Comparison of ENCODE assay signal across 8 cellular contexts in the genomic region with DNA sequence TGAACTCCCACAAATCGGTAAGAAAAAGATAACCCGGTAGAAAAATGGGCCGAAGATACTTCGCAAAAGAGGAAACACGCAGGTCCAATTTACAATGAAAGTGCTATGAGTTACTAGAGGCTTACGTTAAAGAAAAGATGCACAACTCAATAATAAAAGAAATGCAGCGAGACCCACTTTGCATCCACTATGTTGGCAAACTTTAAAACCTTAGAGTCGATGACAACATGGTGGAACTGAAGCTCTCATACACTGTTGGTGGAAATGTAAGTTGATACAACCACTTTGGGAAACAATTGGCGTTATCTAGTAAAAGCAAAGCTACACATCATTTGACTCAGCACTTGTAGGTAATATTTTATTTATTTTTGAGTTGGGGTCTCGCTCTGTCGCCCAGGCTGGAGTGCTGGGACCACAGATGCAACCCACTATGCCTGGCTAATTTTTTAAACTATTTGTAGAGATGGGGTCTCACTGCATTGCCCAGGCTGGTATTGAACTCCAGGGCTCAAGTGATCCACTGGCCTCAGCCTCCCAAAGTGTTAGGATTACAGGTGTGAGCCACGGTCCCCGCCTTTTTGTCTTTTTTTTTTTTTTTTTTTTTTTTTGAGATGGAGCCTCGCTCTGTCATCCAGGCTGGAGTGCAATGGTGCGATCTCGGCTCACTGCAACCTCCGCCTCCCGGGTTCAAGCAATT. TPM values are rescaled to one million over a fixed set of nuclear protein-coding genes. Genes with fewer than 3 reads are reported as not detected.
DNase-seq lines count a peak whose midpoint lies in the region; ATAC-seq, FAIRE-seq and TF ChIP-seq lines count a peak whose summit lies in the region.

No MANE protein-coding gene starts in this region.

- no peaks in the 10 kb centered on the region for H3K9me1 ChIP-seq in endothelial cell of umbilical vein (replicated peaks; ENCODE audit: control insufficient read depth, extremely low read depth, insufficient read depth, low read length)

- no peak for DNase-seq in endothelial cell of umbilical vein (ENCODE audit: low read depth, low spot score)
- no peak for DNase-seq in pancreas
- no peak for DNase-seq in retina
- DNase-seq in NCI-H446 treated with DMSO at 0.1 percent for 48 hours (lab: John Stamatoyannopoulos, UW) = no peak
- no peak for DNase-seq in NCI-H187 (lab: John Stamatoyannopoulos, UW)
- DNase-seq in NCI-H2227 treated with DMSO at 0.1 percent for 48 hours (lab: John Stamatoyannopoulos, UW) = no peak

- H3K27ac ChIP-seq in DOHH2 (ENCODE audit: low read depth, low read length) = peak overlapping the region; percentile 35; the same call in 1 of the 2 replicates
- peak overlapping the region; percentile 44; the same call in 1 of the 2 replicates for H3K27ac ChIP-seq in OCI-LY3 (ENCODE audit: low read length)
- peak overlapping the region; percentile 60 for H3K27ac ChIP-seq in endothelial cell of umbilical vein (ENCODE audit: insufficient read depth, low read depth, low read length)
- peak overlapping the region; percentile 35 to 83 (median 64) for H3K27ac ChIP-seq in pancreas

- peaks cover 3% of the 10 kb centered on the region; the same call in 1 of the 2 replicates for H3K36me3 ChIP-seq in DOHH2 (ENCODE audit: control insufficient read depth, low read length)
- H3K36me3 ChIP-seq in OCI-LY3 (replicated peaks; ENCODE audit: low read depth, low read length) = no peaks in the 10 kb centered on the region
- H3K36me3 ChIP-seq in endothelial cell of umbilical vein (ENCODE audit: control insufficient read depth in 2 of 2, extremely low read depth in 1 of 2, insufficient read depth in 2 of 2, low read length in 2 of 2) = peaks cover 0 to 6% of the 10 kb centered on the region in 2 experiments
- H3K36me3 ChIP-seq in pancreas = peaks cover 0 to 15% (median under 1%) of the 10 kb centered on the region in 3 donors

- H3K9ac ChIP-seq in OCI-LY3 (ENCODE audit: low read length) (peak overlapping the region; percentile 82), endothelial cell of umbilical vein (replicated peaks; ENCODE audit: extremely low read depth, insufficient read depth, low read length) (peak overlapping the region; percentile 99)

- ATAC-seq in pancreas = peak in 2 of 4 donors; percentile 7 to 9

- dilution Hi-C loops in endothelial cell of umbilical vein (cut with MboI; ENCODE audit: extremely low pct_ligation_motif_present, low sequenced_read_pairs) = no loop called here

- H3K4me3 ChIP-seq in DOHH2 (ENCODE audit: low read length) = peak overlapping the region; percentile 85
- H3K4me3 ChIP-seq in OCI-LY3 (ENCODE audit: low read length) = peak overlapping the region; percentile 98
- H3K4me3 ChIP-seq in endothelial cell of umbilical vein (replicated peaks in 1 of 3; ENCODE audit: insufficient read depth in 1 of 3, low read depth in 1 of 3, low read length in 3 of 3) = peak overlapping the region; percentile 54 to 89 (median 71)
- H3K4me3 ChIP-seq in pancreas = peak overlapping the region; percentile 73 to 92 (median 84)

- H3K9me3 ChIP-seq in DOHH2 (ENCODE audit: control insufficient read depth, insufficient read depth, low read length) (no peaks in the 10 kb centered on the region), OCI-LY3 (ENCODE audit: insufficient read depth, low read length) (no peaks in the 10 kb centered on the region), endothelial cell of umbilical vein (replicated peaks; ENCODE audit: control insufficient read depth, insufficient read depth, low read length) (no peaks in the 10 kb centered on the region), pancreas (no peaks in the 10 kb centered on the region)

- no peak for TF ChIP-seq POLR2A in endothelial cell of umbilical vein (IDR thresholded peaks at IDR 0.05; ENCODE audit: low read depth, low read length)

- peak overlapping the region; percentile 64 for H3K4me2 ChIP-seq in DOHH2 (ENCODE audit: low read length)
- peak overlapping the region; percentile 79 for H3K4me2 ChIP-seq in OCI-LY3 (ENCODE audit: low read length)
- H3K4me2 ChIP-seq in endothelial cell of umbilical vein (ENCODE audit: insufficient read depth, low read length) = peak overlapping the region; percentile 93

- H3K4me1 ChIP-seq in DOHH2 (ENCODE audit: control insufficient read depth, low read length) (peaks cover 14% of the 10 kb centered on the region), OCI-LY3 (ENCODE audit: low read length) (peaks cover 12% of the 10 kb centered on the region), endothelial cell of umbilical vein (ENCODE audit: control insufficient read depth, extremely low read depth, insufficient read depth, low read length) (peaks cover 12% of the 10 kb centered on the region), pancreas (peaks cover 7 to 23% (median 20%) of the 10 kb centered on the region in 3 donors)

- H2AFZ ChIP-seq in OCI-LY3 (ENCODE audit: low read depth, low read length) (peak overlapping the region; percentile 98), endothelial cell of umbilical vein (ENCODE audit: low read depth, low read length) (peak overlapping the region; percentile 65)

- POLR2A ChIA-PET in endothelial cell of umbilical vein (lab: Charles Lee) = interaction anchor here (1.1 to 2.9 kb wide), 3 partner anchors 10 to 61 kb away, joined by 3 to 17 read pairs (median 4); partner anchors contain the start of gene GPN2

- FAIRE-seq in endothelial cell of umbilical vein (lab: Jason Lieb, UNC) (no peak), pancreas (lab: Jason Lieb, UNC) (no peak)

- no peaks in the 10 kb centered on the region for H3F3A ChIP-seq in DOHH2 (ENCODE audit: control insufficient read depth, insufficient read depth)

- no TSS peak for BruUV-seq in endothelial cell of umbilical vein (replicated peaks; lab: Mats Ljungman, UMichigan)

- TF ChIP-seq CTCF in DOHH2 (IDR thresholded peaks at IDR 0.05; ENCODE audit: low read depth, low read length, poor library complexity, severe bottlenecking) = no peak
- no peak for TF ChIP-seq CTCF in OCI-LY3 (IDR thresholded peaks at IDR 0.05; ENCODE audit: low read depth, low read length)
- TF ChIP-seq CTCF in endothelial cell of umbilical vein (IDR thresholded peaks at IDR 0.05; ENCODE audit: extremely low read depth in 1 of 2, insufficient read depth in 1 of 2, low read depth in 1 of 2, low read length in 2 of 2) = no peak
- TF ChIP-seq CTCF in pancreas (IDR thresholded peaks at IDR 0.05) = no peak

- no peaks in the 10 kb centered on the region for H3K9me2 ChIP-seq in DOHH2 (replicated peaks; ENCODE audit: control insufficient read depth, low read length)

- H3K79me2 ChIP-seq in DOHH2 (ENCODE audit: control insufficient read depth, low read length) (peaks cover 34% of the 10 kb centered on the region), OCI-LY3 (ENCODE audit: low read length) (peaks cover 16% of the 10 kb centered on the region), endothelial cell of umbilical vein (ENCODE audit: control insufficient read depth, insufficient read depth, low read length) (peaks cover 19% of the 10 kb centered on the region)

- WGBS in pancreas, 2 donors = 62 to 63% methylated on average over 17 to 18 of the region's 18 CpGs

- H4K20me1 ChIP-seq in DOHH2 (ENCODE audit: control insufficient read depth, insufficient read depth, low read depth, low read length) = no peaks in the 10 kb centered on the region
- H4K20me1 ChIP-seq in OCI-LY3 (ENCODE audit: insufficient read depth, low read length) = no peaks in the 10 kb centered on the region
- no peaks in the 10 kb centered on the region for H4K20me1 ChIP-seq in endothelial cell of umbilical vein (replicated peaks; ENCODE audit: control insufficient read depth, extremely low read depth, insufficient read depth, low read length)

- intact Hi-C loops in endothelial cell of umbilical vein (cut with micrococcal nuclease) (loop anchor here (1.0 kb wide), 1 partner anchor 20 kb away; the partner anchor contains the start of gene NUDC), pancreas (cut with DNase I) (no loop called here)

- CTCF ChIA-PET in endothelial cell of umbilical vein (lab: Charles Lee) = interaction anchor here (1.1 to 1.7 kb wide), 6 partner anchors 11 to 36 kb away, joined by 3 to 9 read pairs (median 4); partner anchors contain the start of genes GPN2 and NUDC

- H3K27me3 ChIP-seq in DOHH2 (ENCODE audit: control insufficient read depth, low read length) (no peaks in the 10 kb centered on the region), OCI-LY3 (ENCODE audit: low read depth, low read length) (no peaks in the 10 kb centered on the region), endothelial cell of umbilical vein (ENCODE audit: control insufficient read depth in 2 of 2, insufficient read depth in 2 of 2, low read length in 2 of 2) (no peaks in the 10 kb centered on the region), pancreas (no peaks in the 10 kb centered on the region)

RNA-seq across cellular contexts. Expression of gene GPATCH3, which starts 0.7 kb away (rescaled TPM):
- 14.8 and 17.7 TPM in 2 replicates for total RNA-seq in endothelial cell of umbilical vein
- 10.3 and 12.1 TPM in 2 replicates for polyA plus RNA-seq in endothelial cell of umbilical vein
- 9.6 and 11.4 TPM in 2 replicates for polyA plus RNA-seq in endothelial cell of umbilical vein (2011; cell fraction: cytosol; rRNA removed)
- 18.5 TPM in 2 replicates for polyA plus RNA-seq in endothelial cell of umbilical vein (2011; cell fraction: nucleus; rRNA removed)
- polyA plus RNA-seq in endothelial cell of umbilical vein (2012) = 10.0 and 10.2 TPM in 2 replicates
- polyA minus RNA-seq in endothelial cell of umbilical vein = 11.3 and 14.0 TPM in 2 replicates
- 5.7 TPM for polyA minus RNA-seq in endothelial cell of umbilical vein (2011; cell fraction: cytosol; rRNA and poly(A)+ RNA removed)
- polyA minus RNA-seq in endothelial cell of umbilical vein (2011; cell fraction: nucleus; rRNA and poly(A)+ RNA removed) = 7.5 and 12.1 TPM in 2 replicates
- total RNA-seq in pancreas = 1 to 10 TPM; 3.9 to 8.0 (median 6.1) TPM
- polyA plus RNA-seq in pancreas = 10 to 100 TPM; 13.9 to 18.1 TPM

RNA-seq across cellular contexts. Expression of gene GPN2, which starts 10.9 kb away (rescaled TPM):
- total RNA-seq in endothelial cell of umbilical vein (36.7 and 37.4 TPM in 2 replicates), pancreas (10 to 100 TPM in 5 of 6 donors, 1 to 10 TPM in 1; 9.4 to 14.1 (median 11.3) TPM)
- polyA plus RNA-seq in endothelial cell of umbilical vein (21.9 and 44.8 TPM in 2 replicates), pancreas (10 to 100 TPM; 11.8 to 14.2 TPM)
- polyA plus RNA-seq in endothelial cell of umbilical vein (2011; cell fraction: cytosol; rRNA removed) = 29.6 and 32.2 TPM in 2 replicates
- 24.8 and 30.8 TPM in 2 replicates for polyA plus RNA-seq in endothelial cell of umbilical vein (2011; cell fraction: nucleus; rRNA removed)
- 19.2 and 21.1 TPM in 2 replicates for polyA plus RNA-seq in endothelial cell of umbilical vein (2012)
- 69.0 and 76.6 TPM in 2 replicates for polyA minus RNA-seq in endothelial cell of umbilical vein
- polyA minus RNA-seq in endothelial cell of umbilical vein (2011; cell fraction: cytosol; rRNA and poly(A)+ RNA removed) = 15.5 TPM
- 19.7 and 25.0 TPM in 2 replicates for polyA minus RNA-seq in endothelial cell of umbilical vein (2011; cell fraction: nucleus; rRNA and poly(A)+ RNA removed)

RNA-seq across cellular contexts. Expression of gene NR0B2, which starts 12.8 kb away (rescaled TPM):
- total RNA-seq in endothelial cell of umbilical vein (not detected in 2 replicates), pancreas (10 to 100 TPM in 4 of 6 donors, 1 to 10 TPM in 2; 7.5 to 29.4 (median 11.4) TPM)
- polyA plus RNA-seq in endothelial cell of umbilical vein (not detected in 2 replicates), pancreas (10 to 100 TPM; 20.9 to 37.5 TPM)
- not detected in 2 replicates for polyA plus RNA-seq in endothelial cell of umbilical vein (2011; cell fraction: cytosol; rRNA removed)
- not detected in 2 replicates for polyA plus RNA-seq in endothelial cell of umbilical vein (2011; cell fraction: nucleus; rRNA removed)
- polyA plus RNA-seq in endothelial cell of umbilical vein (2012) = not detected in 2 replicates
- polyA minus RNA-seq in endothelial cell of umbilical vein = not detected in 2 replicates
- not detected for polyA minus RNA-seq in endothelial cell of umbilical vein (2011; cell fraction: cytosol; rRNA and poly(A)+ RNA removed)
- polyA minus RNA-seq in endothelial cell of umbilical vein (2011; cell fraction: nucleus; rRNA and poly(A)+ RNA removed) = not detected in 2 replicates

RNA-seq across cellular contexts. Expression of gene NUDC, which starts 20.6 kb away (rescaled TPM):
- total RNA-seq in endothelial cell of umbilical vein (95.0 and 102 TPM in 2 replicates), pancreas (10 to 100 TPM; 25.6 to 42.5 (median 31.5) TPM)
- polyA plus RNA-seq in endothelial cell of umbilical vein (29.3 and 42.5 TPM in 2 replicates), pancreas (10 to 100 TPM; 42.8 to 54.1 TPM)
- polyA plus RNA-seq in endothelial cell of umbilical vein (2011; cell fraction: cytosol; rRNA removed) = 78.1 and 89.9 TPM in 2 replicates
- polyA plus RNA-seq in endothelial cell of umbilical vein (2011; cell fraction: nucleus; rRNA removed) = 54.7 and 64.2 TPM in 2 replicates
- 118 and 129 TPM in 2 replicates for polyA plus RNA-seq in endothelial cell of umbilical vein (2012)
- 25.1 and 27.2 TPM in 2 replicates for polyA minus RNA-seq in endothelial cell of umbilical vein
- 61.0 TPM for polyA minus RNA-seq in endothelial cell of umbilical vein (2011; cell fraction: cytosol; rRNA and poly(A)+ RNA removed)
- 16.6 and 17.6 TPM in 2 replicates for polyA minus RNA-seq in endothelial cell of umbilical vein (2011; cell fraction: nucleus; rRNA and poly(A)+ RNA removed)

RNA-seq across cellular contexts. Expression of gene SFN, which starts 38.0 kb away (rescaled TPM):
- total RNA-seq in endothelial cell of umbilical vein (0.33 and 0.42 TPM in 2 replicates), pancreas (1 to 10 TPM in 3 of 6 donors, under 1 TPM in 2, not detected in 1; 0.28 to 1.8 (median 1.0) TPM)
- polyA plus RNA-seq in endothelial cell of umbilical vein (0.08 and 0.14 TPM in 2 replicates), pancreas (under 1 TPM; 0.46 to 0.77 TPM)
- polyA plus RNA-seq in endothelial cell of umbilical vein (2011; cell fraction: cytosol; rRNA removed) = 0.05 TPM in 1 of 2 replicates, not detected in the other
- polyA plus RNA-seq in endothelial cell of umbilical vein (2011; cell fraction: nucleus; rRNA removed) = 0.22 and 0.41 TPM in 2 replicates
- polyA plus RNA-seq in endothelial cell of umbilical vein (2012) = 0.17 TPM in 1 of 2 replicates, not detected in the other
- not detected in 2 replicates for polyA minus RNA-seq in endothelial cell of umbilical vein
- 90.3 TPM for polyA minus RNA-seq in endothelial cell of umbilical vein (2011; cell fraction: cytosol; rRNA and poly(A)+ RNA removed)
- polyA minus RNA-seq in endothelial cell of umbilical vein (2011; cell fraction: nucleus; rRNA and poly(A)+ RNA removed) = 0.53 and 0.77 TPM in 2 replicates
